In genomic region chr10:34094146-34094696, GRCh38 we compare ENCODE assay signal across 24 cellular contexts.
"Had no signal": no experiment of that assay in that cellular context is flagged by ENCODE, and none has a peak within 500 bp of the region (broad histone marks: within the 10 kb centered on the region; RNA-seq: fewer than 3 reads in every experiment).

No MANE protein-coding gene starts in this region.

- DNase-seq: caudate nucleus; dorsolateral prefrontal cortex; effector CD4-positive, alpha-beta T cell; foreskin fibroblast; gastrocnemius medialis; kidney; left ventricle myocardium inferior; mesenchymal stem cell; mucosa of descending colon; naive B cell; right cardiac atrium; sigmoid colon; spleen; stimulated activated CD4-positive, alpha-beta T cell treated with anti-CD3 and anti-CD28 coated beads, Interleukin-15, amount 100 ng/mL, for 24 hours; stimulated activated CD4-positive, alpha-beta T cell treated with anti-CD3 and anti-CD28 coated beads, Interleukin-2, amount 100 ng/mL, for 48 hours; stimulated activated naive B cell treated with anti-CD40 and anti-IgM and Interleukin-4, amounts not matched to agents 10 μg/mL and 1 μg/mL and 100 μg/mL, for 72 hours; upper lobe of right lung had no signal

- H3K9me3 ChIP-seq: gastrocnemius medialis, neutrophil, prostate gland, sigmoid colon, upper lobe of right lung had no signal

- H3K27me3 ChIP-seq: dorsolateral prefrontal cortex, gastrocnemius medialis, hepatocyte, neutrophil, sigmoid colon, spleen, tibial nerve, upper lobe of right lung had no signal

- H3K36me3 ChIP-seq: gastrocnemius medialis, left ventricle myocardium inferior, neutrophil, prostate gland, sigmoid colon, spleen, thoracic aorta, tibial nerve, upper lobe of right lung had no signal

- ATAC-seq: gastrocnemius medialis; mucosa of descending colon; natural killer cell treated with Interleukin-12 subunit alpha and Interleukin-12 subunit beta and Interleukin-15 and Interleukin-18, amount 100 ng/mL, for 72 hours; right cardiac atrium; stimulated activated naive B cell treated with anti-CD40 and anti-IgM and Interleukin-4, amounts not matched to agents 10 μg/mL and 1 μg/mL and 100 μg/mL, for 72 hours; upper lobe of right lung had no signal

- H3K4me3 ChIP-seq: dorsolateral prefrontal cortex, gastrocnemius medialis, hepatocyte, left ventricle myocardium inferior, mucosa of descending colon, prostate gland, sigmoid colon, skin epidermis, spleen, thoracic aorta, tibial nerve, upper lobe of right lung had no signal

- H3K27ac ChIP-seq: dorsolateral prefrontal cortex, gastrocnemius medialis, hepatocyte, left ventricle myocardium inferior, neutrophil, prostate gland, sigmoid colon, skin epidermis, spleen, thoracic aorta, tibial nerve, upper lobe of right lung had no signal

- H3K4me1 ChIP-seq: gastrocnemius medialis, left ventricle myocardium inferior, prostate gland, sigmoid colon, spleen, tibial nerve had no signal
